8 cellular contexts compared by ENCODE assay signal in the genomic region with DNA sequence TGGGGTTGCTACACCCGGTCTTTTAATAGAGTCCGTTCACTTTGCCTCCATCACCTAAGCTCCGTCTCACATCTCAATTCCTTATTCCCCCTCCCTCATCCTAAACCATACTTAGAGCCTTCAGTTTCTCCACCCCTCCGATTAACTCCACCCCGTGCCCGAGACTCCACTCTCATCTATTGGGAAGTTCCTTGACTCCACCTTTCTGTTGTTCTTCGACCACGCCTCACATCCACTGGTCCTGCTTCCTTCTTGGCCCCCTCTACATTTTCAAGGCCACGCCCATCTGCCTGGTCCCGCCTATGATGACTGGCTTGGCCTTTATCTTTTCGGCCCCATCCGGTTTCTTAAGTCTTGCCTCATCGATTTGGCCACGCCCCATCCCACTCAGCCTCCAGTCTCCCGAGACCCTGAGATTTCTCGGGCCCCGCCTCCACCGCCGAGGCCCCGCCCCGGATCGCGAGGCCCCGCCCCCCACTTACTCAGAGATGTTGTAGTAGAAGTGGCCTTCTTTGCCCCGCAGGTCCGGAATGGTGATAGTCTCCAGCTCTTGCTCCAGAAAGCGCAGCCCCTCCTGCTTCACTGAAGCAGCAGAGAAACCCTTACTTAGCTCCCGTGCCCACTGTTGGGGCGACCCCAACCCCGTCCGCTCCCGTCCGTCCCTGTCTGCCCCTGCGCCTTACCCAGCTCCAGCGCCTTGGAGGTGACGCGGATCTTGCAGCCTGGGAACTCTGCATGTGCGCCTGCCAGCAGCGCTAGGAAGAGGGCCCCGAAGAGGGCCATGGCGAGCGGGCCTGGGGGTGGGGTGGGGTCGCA. TPM values are rescaled to one million over a fixed set of nuclear protein-coding genes. Genes with fewer than 3 reads are reported as not detected.
A peak's percentile ranks its signal among the peaks of the same experiment; 100 is the strongest.
DNase-seq lines count a peak whose midpoint lies in the region; ATAC-seq and TF ChIP-seq lines count a peak whose summit lies in the region.

No MANE protein-coding gene starts in this region.

- H3K36me3 ChIP-seq in lung (ENCODE audit: control insufficient read depth in 2 of 2, insufficient read depth in 2 of 2, low read length in 2 of 2) = peaks cover 0 to 2% of the 10 kb centered on the region in 2 donors

- H3K36me3 Mint-ChIP-seq in activated CD4-positive, alpha-beta memory T cell treated with anti-CD3 and anti-CD28 coated beads for 36 hours = no peaks in the 10 kb centered on the region

- CTCF ChIA-PET in activated CD4-positive, alpha-beta memory T cell treated with anti-CD3 and anti-CD28 coated beads for 36 hours (lab: Charles Lee) = interaction anchor here (1.0 to 1.1 kb wide), 2 partner anchors 26 to 59 kb away, joined by 3 to 4 read pairs; no protein-coding TSS in a partner anchor

- H3K4me3 ChIP-seq in lung = peak overlapping the region; percentile 40

- intact Hi-C loops in activated CD4-positive, alpha-beta memory T cell treated with anti-CD3 and anti-CD28 coated beads for 36 hours (cut with micrococcal nuclease) = loop anchor here (2.0 kb wide), 2 partner anchors 18 to 24 kb away; partner anchors contain the start of gene PCIF1

- H3K27me3 Mint-ChIP-seq in activated CD4-positive, alpha-beta memory T cell treated with anti-CD3 and anti-CD28 coated beads for 36 hours = peaks cover 9% of the 10 kb centered on the region

- TF ChIP-seq CTCF in 22Rv1 (IDR thresholded peaks at IDR 0.05) (no peak), lung (IDR thresholded peaks at IDR 0.05; ENCODE audit: control extremely low read depth, extremely low read depth) (no peak)

- H3K9me3 ChIP-seq in lung (ENCODE audit: control insufficient read depth in 2 of 2, insufficient read depth in 1 of 2, low read length in 1 of 2) = no peaks in the 10 kb centered on the region

- H3K4me1 ChIP-seq in lung (ENCODE audit: control insufficient read depth in 2 of 2, insufficient read depth in 2 of 2, low read length in 2 of 2) = peaks cover 4 to 12% of the 10 kb centered on the region in 2 donors

- H3K4me3 Mint-ChIP-seq in activated CD4-positive, alpha-beta memory T cell treated with anti-CD3 and anti-CD28 coated beads for 36 hours = peak overlapping the region; percentile 74

- H3K27ac ChIP-seq in 22Rv1 (peak overlapping the region; percentile 72), lung (ENCODE audit: low read depth in 1 of 2, low read length in 1 of 2) (peak overlapping the region; percentile 3 to 93)

- POLR2A ChIA-PET in activated CD4-positive, alpha-beta memory T cell treated with anti-CD3 and anti-CD28 coated beads for 36 hours (lab: Charles Lee) = interaction anchor here (0.6 kb wide), 1 partner anchor 1029 kb away, joined by 4 read pairs; no protein-coding TSS in a partner anchor

- 1 to 2% methylated on average over 43 of the region's 43 CpGs for WGBS in lung, 2 donors

- peak overlapping the region; percentile 46 for H3K27ac Mint-ChIP-seq in activated CD4-positive, alpha-beta memory T cell treated with anti-CD3 and anti-CD28 coated beads for 36 hours

- ATAC-seq in GM18517 (IDR thresholded peaks at IDR 0.05; ENCODE audit: unreplicated experiment) (peak; percentile 83), HG03039 (IDR thresholded peaks at IDR 0.05; ENCODE audit: unreplicated experiment) (peak; percentile 87), lung (ENCODE audit: insufficient read depth, low FRiP score) (peak; percentile 89)

- DNase-seq in NCI-H446 (lab: John Stamatoyannopoulos, UW) = peak; percentile 15 to 65
- peak; percentile 98 for DNase-seq in activated CD4-positive, alpha-beta memory T cell treated with anti-CD3 and anti-CD28 coated beads for 36 hours
- peak; percentile 73 for DNase-seq in effector CD4-positive, alpha-beta T cell
- peak; percentile 97 for DNase-seq in lung (ENCODE audit: low spot score)
- peak; percentile 51 to 94 (median 63) for DNase-seq in stimulated activated CD4-positive, alpha-beta T cell treated with anti-CD3 and anti-CD28 coated beads, TNF-alpha, amount 100 ng/mL, for 1 hour (ENCODE audit: low read depth in 3 of 3, low spot score in 1 of 3)

- H3K27me3 ChIP-seq in lung (ENCODE audit: control insufficient read depth, insufficient read depth) = no peaks in the 10 kb centered on the region

- peaks cover 23% of the 10 kb centered on the region for H3K4me1 Mint-ChIP-seq in activated CD4-positive, alpha-beta memory T cell treated with anti-CD3 and anti-CD28 coated beads for 36 hours (ENCODE audit: low read depth)

- H3K9me3 Mint-ChIP-seq in activated CD4-positive, alpha-beta memory T cell treated with anti-CD3 and anti-CD28 coated beads for 36 hours = no peaks in the 10 kb centered on the region

RNA-seq across cellular contexts. Expression of gene PLTP, which starts 1.1 kb away (rescaled TPM):
- total RNA-seq in activated CD4-positive, alpha-beta memory T cell treated with anti-CD3 and anti-CD28 coated beads for 36 hours = 1 to 10 TPM; 9.4 to 9.5 TPM
- 10 to 100 TPM; 63.6 to 97.7 TPM for total RNA-seq in lung
- polyA plus RNA-seq in lung = 100 to 1,000 TPM in 1 of 2 donors, 10 to 100 TPM in 1; 26.9 to 125 TPM

RNA-seq across cellular contexts. Expression of gene CTSA, which starts 19.7 kb away (rescaled TPM):
- total RNA-seq in activated CD4-positive, alpha-beta memory T cell treated with anti-CD3 and anti-CD28 coated beads for 36 hours = 10 to 100 TPM; 49.8 to 54.8 TPM
- 100 to 1,000 TPM in 1 of 2 donors, 10 to 100 TPM in 1; 72.2 to 170 TPM for total RNA-seq in lung
- polyA plus RNA-seq in lung = 100 to 1,000 TPM; 109 to 247 TPM

RNA-seq across cellular contexts. Expression of gene NEURL2, which starts 19.9 kb away (rescaled TPM):
- total RNA-seq in activated CD4-positive, alpha-beta memory T cell treated with anti-CD3 and anti-CD28 coated beads for 36 hours = 1 to 10 TPM; 2.3 to 2.5 TPM
- total RNA-seq in lung = 1 to 10 TPM; 5.8 to 8.3 TPM
- polyA plus RNA-seq in lung = 1 to 10 TPM; 1.5 to 3.9 TPM

RNA-seq across cellular contexts. Expression of gene SPATA25, which starts 23.5 kb away (rescaled TPM):
- under 1 TPM; 0.50 to 0.63 TPM for total RNA-seq in activated CD4-positive, alpha-beta memory T cell treated with anti-CD3 and anti-CD28 coated beads for 36 hours
- total RNA-seq in lung = 1 to 10 TPM; 2.1 to 3.8 TPM
- under 1 TPM; 0.77 to 0.97 TPM for polyA plus RNA-seq in lung

RNA-seq across cellular contexts. Expression of gene PCIF1, which starts 23.6 kb away (rescaled TPM):
- 10 to 100 TPM; 29.9 to 33.0 TPM for total RNA-seq in activated CD4-positive, alpha-beta memory T cell treated with anti-CD3 and anti-CD28 coated beads for 36 hours
- 10 to 100 TPM; 27.7 to 48.1 TPM for total RNA-seq in lung
- 10 to 100 TPM; 28.4 to 35.6 TPM for polyA plus RNA-seq in lung

Comparison
In these comparisons a context has a peak if more than half of its experiments do, and no peak if none do; other contexts are left out.
1. Peak in every context shown above with its lines: DNase-seq, ATAC-seq, H3K4me3 ChIP-seq and H3K27ac ChIP-seq.
2. DNase-seq: peak in every context shown above with its lines; median percentile 98 in activated CD4-positive, alpha-beta memory T cell treated with anti-CD3 and anti-CD28 coated beads for 36 hours; 97 in lung; 73 in effector CD4-positive, alpha-beta T cell; 63 in stimulated activated CD4-positive, alpha-beta T cell treated with anti-CD3 and anti-CD28 coated beads, TNF-alpha, amount 100 ng/mL, for 1 hour; 40 in NCI-H446.
3. RNA of gene PLTP, which starts 1.1 kb away (total RNA-seq): 63.6 to 97.7 TPM in lung; 9.4 to 9.5 TPM in activated CD4-positive, alpha-beta memory T cell treated with anti-CD3 and anti-CD28 coated beads for 36 hours; every median in the first group is over 4 times any median in the second.